20 cellular contexts compared by ENCODE assay signal in the genomic region with DNA sequence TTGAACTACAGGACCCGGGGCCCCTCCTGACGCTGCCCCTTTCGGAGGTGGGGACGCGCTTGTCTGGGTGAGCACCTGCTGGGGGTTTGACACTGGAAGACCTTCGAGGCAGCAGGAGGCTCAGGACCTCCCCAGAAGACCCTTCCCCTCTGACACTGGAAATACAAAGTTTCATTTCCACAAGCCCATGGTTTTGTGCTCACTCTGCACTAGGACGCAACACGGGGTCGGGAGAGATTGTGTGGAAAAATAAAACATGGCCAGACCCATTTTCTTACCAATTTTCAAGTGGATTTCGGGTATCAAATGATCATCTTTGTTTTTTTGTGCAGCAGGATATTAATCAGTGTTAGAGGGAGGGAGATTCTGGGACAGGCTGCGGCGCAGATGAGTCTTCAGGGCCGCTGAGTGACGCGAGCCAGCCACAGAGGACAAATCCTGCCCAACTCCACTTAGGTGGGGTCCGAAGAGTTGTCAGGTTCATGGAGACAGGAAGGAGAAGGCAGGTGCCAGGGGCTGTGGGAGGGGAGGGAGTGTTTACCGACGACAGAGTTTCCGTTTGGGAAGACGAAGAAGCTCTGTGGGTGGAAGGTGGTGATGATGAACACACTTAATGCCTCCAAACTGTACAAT.
DNase-seq lines count a peak whose midpoint lies in the region; ATAC-seq and TF ChIP-seq lines count a peak whose summit lies in the region.
"Had no signal": no experiment of that assay in that cellular context is flagged by ENCODE, and none has a peak within 500 bp of the region (broad histone marks: within the 10 kb centered on the region; RNA-seq: fewer than 3 reads in every experiment).

No MANE protein-coding gene starts in this region.

- H3K4me1 Mint-ChIP-seq in glutamatergic neuron (ENCODE audit: low read depth, unreplicated experiment) (peaks cover 52% of the 10 kb centered on the region), neural crest cell (peaks cover 62% of the 10 kb centered on the region)

- no peak overlapping the region for H3K4me3 Mint-ChIP-seq in glutamatergic neuron (ENCODE audit: unreplicated experiment)
- H3K4me3 Mint-ChIP-seq in neural crest cell: no peak overlapping the region
- H3K4me3 Mint-ChIP-seq: CD8-positive, alpha-beta T cell had no signal

- H3K4me1 ChIP-seq in cardiac muscle cell (ENCODE audit: low read depth) (peaks cover 40% of the 10 kb centered on the region), aorta (ENCODE audit: control insufficient read depth in 1 of 2, insufficient read depth in 2 of 2, low read length in 2 of 2) (no peaks in the 10 kb centered on the region), lower lobe of right lung (no peaks in the 10 kb centered on the region)

- H3K27me3 ChIP-seq in cardiac muscle cell (no peaks in the 10 kb centered on the region), aorta (ENCODE audit: control insufficient read depth in 1 of 2, insufficient read depth in 2 of 2, low read length in 1 of 2) (no peaks in the 10 kb centered on the region), lower lobe of right lung (ENCODE audit: low read depth) (no peaks in the 10 kb centered on the region)

- H3K4me3 ChIP-seq in cardiac muscle cell (no peak overlapping the region), aorta (ENCODE audit: low read length in 2 of 2) (no peak overlapping the region), lower lobe of right lung (no peak overlapping the region)
- H3K4me3 ChIP-seq: PC-9 had no signal

- WGBS in aorta, 2 donors: 86 to 92% methylated on average over 20 of the region's 20 CpGs

- H3K9me3 ChIP-seq in cardiac muscle cell (ENCODE audit: low read depth) (no peaks in the 10 kb centered on the region), aorta (ENCODE audit: control insufficient read depth, low read length) (no peaks in the 10 kb centered on the region), lower lobe of right lung (no peaks in the 10 kb centered on the region)

- H3K9me3 Mint-ChIP-seq in glutamatergic neuron (ENCODE audit: unreplicated experiment): peaks cover 10% of the 10 kb centered on the region
- peaks cover 5% of the 10 kb centered on the region for H3K9me3 Mint-ChIP-seq in neural crest cell

- DNase-seq in cardiac muscle cell (ENCODE audit: low read depth in 1 of 2, low spot score in 1 of 2): no peak
- DNase-seq in left cardiac atrium: no peak
- DNase-seq in glutamatergic neuron: no peak
- DNase-seq in neural crest cell (ENCODE audit: low read depth, low spot score): no peak
- DNase-seq in aorta: peak; percentile 17 to 50
- no peak for DNase-seq in stimulated activated naive CD8-positive, alpha-beta T cell treated with anti-CD3 and anti-CD28 coated beads, Interleukin-15, Interleukin-2, amounts not matched to agents 100 U/mL and 50 U/mL, for 24 hours
- no peak for DNase-seq in lower lobe of right lung
- DNase-seq: AML-193; C1 segment of cervical spinal cord; CD8-positive, alpha-beta T cell; GOT3; Kasumi-1; NCI-H1694 treated with DMSO at 0.1 percent for 48 hours; NCI-H2107; NCI-H69; PC-9; RPMI8226; SIG-M5 had no signal

- ATAC-seq in left cardiac atrium: no peak
- ATAC-seq in aorta (ENCODE audit: low FRiP score): no peak
- no peak for ATAC-seq in stimulated activated naive CD8-positive, alpha-beta T cell treated with anti-CD3 and anti-CD28 coated beads, Interleukin-15, Interleukin-2, amounts not matched to agents 100 U/mL and 50 U/mL, for 24 hours
- ATAC-seq in lower lobe of right lung: no peak
- ATAC-seq in HG03025 (IDR thresholded peaks at IDR 0.05; ENCODE audit: low FRiP score, unreplicated experiment): no peak
- ATAC-seq: CD8-positive, alpha-beta T cell; HCT116 had no signal

- H3K27me3 Mint-ChIP-seq in glutamatergic neuron (ENCODE audit: unreplicated experiment): peaks cover 11% of the 10 kb centered on the region
- H3K27me3 Mint-ChIP-seq in neural crest cell (ENCODE audit: low read depth): peaks cover 12% of the 10 kb centered on the region

- peaks cover 5% of the 10 kb centered on the region for H3K36me3 Mint-ChIP-seq in glutamatergic neuron (ENCODE audit: unreplicated experiment)
- no peaks in the 10 kb centered on the region for H3K36me3 Mint-ChIP-seq in neural crest cell (ENCODE audit: low read depth)
- H3K36me3 Mint-ChIP-seq: CD8-positive, alpha-beta T cell had no signal

- H3K36me3 ChIP-seq in cardiac muscle cell (no peaks in the 10 kb centered on the region), aorta (ENCODE audit: control insufficient read depth in 1 of 2, insufficient read depth in 2 of 2, low read length in 1 of 2) (no peaks in the 10 kb centered on the region), lower lobe of right lung (no peaks in the 10 kb centered on the region)

- peak overlapping the region; percentile 92 for H3K27ac ChIP-seq in cardiac muscle cell
- no peak overlapping the region for H3K27ac ChIP-seq in aorta (ENCODE audit: low read depth in 1 of 2, low read length in 2 of 2)
- no peak overlapping the region for H3K27ac ChIP-seq in lower lobe of right lung
- H3K27ac ChIP-seq: PC-9 had no signal

- no peak for TF ChIP-seq CTCF in cardiac muscle cell (IDR thresholded peaks at IDR 0.05; ENCODE audit: low read depth, low read length)
- TF ChIP-seq CTCF in glutamatergic neuron (IDR thresholded peaks at IDR 0.05; ENCODE audit: partially characterized antibody, unreplicated experiment): no peak
- TF ChIP-seq CTCF in neural crest cell (conservative IDR thresholded peaks at IDR 0.05): no peak
- TF ChIP-seq CTCF in lower lobe of right lung (IDR thresholded peaks at IDR 0.05): no peak

- H3K27ac Mint-ChIP-seq in glutamatergic neuron (ENCODE audit: unreplicated experiment) (peak overlapping the region; percentile 65), neural crest cell (ENCODE audit: unreplicated experiment) (peak overlapping the region; percentile 81)
- H3K27ac Mint-ChIP-seq: CD8-positive, alpha-beta T cell had no signal

- intact Hi-C loops in left cardiac atrium (cut with DNase I) (loop anchor here in 1 of 2 donors (5.0 kb wide), 1 partner anchor 174 kb away; no protein-coding TSS in a partner anchor), aorta (cut with DNase I) (no loop called here), lower lobe of right lung (cut with DNase I) (no loop called here)

Comparison
In these comparisons a context has a peak if more than half of its experiments do, and no peak if none do; other contexts are left out.
1. DNase-seq: peak in aorta (2 of 2); none in cardiac muscle cell (0 of 2), left cardiac atrium (single experiment), glutamatergic neuron (single experiment), neural crest cell (single experiment), stimulated activated naive CD8-positive, alpha-beta T cell treated with anti-CD3 and anti-CD28 coated beads, Interleukin-15, Interleukin-2, amounts not matched to agents 100 U/mL and 50 U/mL, for 24 hours (single experiment) and lower lobe of right lung (single experiment).